ENCODE assay signal across 7 cellular contexts in genomic region chr1:43835141-43836021, GRCh38.
DNase-seq lines count a peak whose midpoint lies in the region; ATAC-seq, FAIRE-seq and TF ChIP-seq lines count a peak whose summit lies in the region.

No MANE protein-coding gene starts in this region.

- DNase-seq in H54 (ENCODE audit: insufficient read length, low spot score) (peak; percentile 67), RCC 7860 (ENCODE audit: low spot score) (peak; percentile 95), epidermal melanocyte (ENCODE audit: insufficient read length, low spot score) (peak; percentile 79), retinal pigment epithelial cell (ENCODE audit: low read depth) (peak; percentile 75), immature natural killer cell (no peak), NCI-H510A treated with DMSO at 0.1 percent for 48 hours (lab: John Stamatoyannopoulos, UW) (no peak)

- peaks cover 1 to 8% of the 10 kb centered on the region in 2 donors for H3K4me1 Mint-ChIP-seq in immature natural killer cell

- H3K4me3 ChIP-seq in retinal pigment epithelial cell (ENCODE audit: low read length), result no peak overlapping the region

- H3K27ac Mint-ChIP-seq in immature natural killer cell, result peak overlapping the region in 1 of 6 donors; percentile 12

- peaks cover 0 to 2% (median 0%) of the 10 kb centered on the region in 3 donors for H3K27me3 Mint-ChIP-seq in immature natural killer cell (ENCODE audit: low read depth in 3 of 3)

- no peak for TF ChIP-seq POLR2A in H54 (IDR thresholded peaks at IDR 0.05; ENCODE audit: low read depth, low read length)

- no peak for ATAC-seq in HG03097 (IDR thresholded peaks at IDR 0.05; ENCODE audit: low FRiP score, unreplicated experiment)

- peaks cover 9 to 23% (median 13%) of the 10 kb centered on the region in 3 donors for H3K36me3 Mint-ChIP-seq in immature natural killer cell

- FAIRE-seq in H54 (lab: Jason Lieb, UNC), result peak; percentile 43
- FAIRE-seq in RCC 7860 (lab: Jason Lieb, UNC), result peak; percentile 94

- no peak overlapping the region for H3K4me3 Mint-ChIP-seq in immature natural killer cell

- no peaks in the 10 kb centered on the region for H3K9me3 Mint-ChIP-seq in immature natural killer cell

- TF ChIP-seq CTCF in retinal pigment epithelial cell (conservative IDR thresholded peaks at IDR 0.05; ENCODE audit: low read depth, low read length), result no peak

Comparison
In these comparisons a context has a peak if more than half of its experiments do, and no peak if none do; other contexts are left out.
1. DNase-seq: peak in H54 (single experiment), RCC 7860 (single experiment), epidermal melanocyte (single experiment) and retinal pigment epithelial cell (single experiment); none in immature natural killer cell (0 of 3) and NCI-H510A treated with DMSO at 0.1 percent for 48 hours (single experiment).